17 cellular contexts compared by ENCODE assay signal in the genomic region with DNA sequence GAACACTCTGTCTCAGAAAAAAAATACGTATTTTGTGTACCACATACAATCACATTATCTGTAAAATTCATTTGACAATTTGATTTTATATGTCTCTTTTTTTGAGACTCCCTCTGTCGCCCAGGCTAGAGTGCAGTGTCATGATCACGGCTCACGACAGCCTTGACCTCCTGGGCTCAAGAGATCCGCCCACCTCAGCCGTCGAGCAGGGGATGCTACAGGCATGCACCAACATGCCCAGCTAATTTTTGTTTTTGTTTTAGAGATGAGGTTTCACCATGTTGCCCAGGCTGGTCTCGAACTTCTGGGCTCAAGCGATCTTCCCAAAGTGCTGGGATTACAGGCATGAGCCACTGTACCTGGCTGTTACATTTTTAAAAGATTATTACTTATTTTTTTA.
"Had no signal": no experiment of that assay in that cellular context is flagged by ENCODE, and none has a peak within 500 bp of the region (broad histone marks: within the 10 kb centered on the region; RNA-seq: fewer than 3 reads in every experiment).

No MANE protein-coding gene starts in this region.

- H3K27ac ChIP-seq: body of pancreas, left ventricle myocardium inferior, skin epidermis, transverse colon had no signal

- DNase-seq: activated B cell treated with CpG ODN at 0.5 μM for 24 hours; activated CD4-positive, alpha-beta T cell treated with anti-CD3 and anti-CD28 coated beads for 48 hours; activated CD8-positive, alpha-beta T cell treated with anti-CD3 and anti-CD28 coated beads for 36 hours; activated effector memory CD4-positive, alpha-beta T cell treated with anti-CD3 and anti-CD28 coated beads, Interleukin-2, amount 50 U/mL, for 16 hours; activated T-cell treated with anti-CD3 and anti-CD28 coated beads, Interleukin-2, amount 50 U/mL, for 48 hours; amniotic stem cell; body of pancreas; effector CD8-positive, alpha-beta T cell; glutamatergic neuron; hypothalamus; left ventricle myocardium inferior; naive thymus-derived CD8-positive, alpha-beta T cell; stimulated activated CD4-positive, alpha-beta T cell treated with anti-CD3 and anti-CD28 coated beads, Interleukin-15, amount 100 ng/mL, for 24 hours; stimulated activated CD4-positive, alpha-beta T cell treated with anti-CD3 and anti-CD28 coated beads, Interleukin-4, amount 100 ng/mL, for 1 hour; stimulated activated naive CD4-positive, alpha-beta T cell; transverse colon had no signal

- H3K27me3 ChIP-seq: body of pancreas, transverse colon had no signal

- H3K4me3 ChIP-seq: body of pancreas, left ventricle myocardium inferior, skin epidermis, transverse colon had no signal

- ATAC-seq: activated CD8-positive, alpha-beta T cell treated with anti-CD3 and anti-CD28 coated beads for 36 hours; body of pancreas; naive thymus-derived CD8-positive, alpha-beta T cell had no signal

- H3K4me1 ChIP-seq: body of pancreas, left ventricle myocardium inferior, transverse colon had no signal

- H3K9me3 ChIP-seq: body of pancreas, left ventricle myocardium inferior, transverse colon had no signal
